1 cellular context compared by ENCODE assay signal in genomic region chr9:137240321-137240840, GRCh38.
TF ChIP-seq lines count a peak whose summit lies in the region.

No MANE protein-coding gene starts in this region.

TF ChIP-seq in HepG2, 621 proteins besides CTCF, POLR2A, EP300 and RAD21 (continued from another document and continues in another):
- TF ChIP-seq ZBTB10 (CRISPR knock-in tag; IDR thresholded peaks at IDR 0.05; ENCODE audit: borderline replicate concordance) (peak; percentile 83), BCL6 (CRISPR knock-in tag; IDR thresholded peaks at IDR 0.05) (peak; percentile 64), ZNF383 (CRISPR knock-in tag; IDR thresholded peaks at IDR 0.05; ENCODE audit: borderline replicate concordance) (no peak), ZNF251 (CRISPR knock-in tag; IDR thresholded peaks at IDR 0.05) (no peak), ZNF563 (CRISPR knock-in tag; IDR thresholded peaks at IDR 0.05) (peak; percentile 95), ZNF510 (CRISPR knock-in tag; IDR thresholded peaks at IDR 0.05; ENCODE audit: low read depth) (no peak), ZNF121 (CRISPR knock-in tag; IDR thresholded peaks at IDR 0.05) (0 out of 2 replicates have a peak, but pooled peaks have one; percentile 62), MAFF (IDR thresholded peaks at IDR 0.05; ENCODE audit: low read depth, low read length) (no peak), ZNF768 (CRISPR knock-in tag; IDR thresholded peaks at IDR 0.05) (peak; percentile 82), NFKBIZ (CRISPR knock-in tag; IDR thresholded peaks at IDR 0.05) (0 out of 2 replicates have a peak, but pooled peaks have one; percentile 7), JDP2 (CRISPR knock-in tag; IDR thresholded peaks at IDR 0.05; ENCODE audit: borderline replicate concordance) (no peak), THAP11 (CRISPR knock-in tag; IDR thresholded peaks at IDR 0.05) (no peak; the same call in 1 of the 2 replicates), ZNF264 (CRISPR knock-in tag; IDR thresholded peaks at IDR 0.05) (peak; percentile 82; the same call in 1 of the 2 replicates), ZNF20 (CRISPR knock-in tag; IDR thresholded peaks at IDR 0.05) (no peak), ZNF34 (CRISPR knock-in tag; IDR thresholded peaks at IDR 0.05; ENCODE audit: borderline replicate concordance) (no peak), ADNP (CRISPR knock-in tag; IDR thresholded peaks at IDR 0.05) (no peak), ZNF333 (CRISPR knock-in tag; IDR thresholded peaks at IDR 0.05; ENCODE audit: borderline replicate concordance) (peak; percentile 46; the same call in 1 of the 2 replicates), HMG20B (CRISPR knock-in tag; conservative IDR thresholded peaks at IDR 0.05) (no peak), ZBTB7A (CRISPR knock-in tag; IDR thresholded peaks at IDR 0.05) (peak; percentile 89), MED13 (CRISPR knock-in tag; IDR thresholded peaks at IDR 0.05) (no peak), ZNF740 (CRISPR knock-in tag; IDR thresholded peaks at IDR 0.05) (no peak), ZNF761 (CRISPR knock-in tag; conservative IDR thresholded peaks at IDR 0.05) (peak; percentile 94), PHF8 (CRISPR knock-in tag; IDR thresholded peaks at IDR 0.05) (peak; percentile 84), HDAC1 (CRISPR knock-in tag; IDR thresholded peaks at IDR 0.05) (peak; percentile 93), ZFP90 (CRISPR knock-in tag; IDR thresholded peaks at IDR 0.05; ENCODE audit: borderline replicate concordance) (0 out of 2 replicates have a peak, but pooled peaks have one; percentile 76), KLF15 (CRISPR knock-in tag; IDR thresholded peaks at IDR 0.05; ENCODE audit: borderline replicate concordance) (no peak; the same call in 1 of the 2 replicates), DBP (CRISPR knock-in tag; IDR thresholded peaks at IDR 0.05; ENCODE audit: not compliant biosample characterization) (peak; percentile 40), KLF11 (CRISPR knock-in tag; IDR thresholded peaks at IDR 0.05) (no peak; the same call in 1 of the 2 replicates), SIX1 (CRISPR knock-in tag; IDR thresholded peaks at IDR 0.05; ENCODE audit: borderline replicate concordance) (no peak), E2F1 (CRISPR knock-in tag; IDR thresholded peaks at IDR 0.05) (no peak), ZFY (CRISPR knock-in tag; IDR thresholded peaks at IDR 0.05) (peak; percentile 93), SNAPC5 (CRISPR knock-in tag; IDR thresholded peaks at IDR 0.05; ENCODE audit: borderline replicate concordance) (no peak), ZNF788 (CRISPR knock-in tag; IDR thresholded peaks at IDR 0.05; ENCODE audit: borderline replicate concordance) (peak; percentile 88), ZNF207 (IDR thresholded peaks at IDR 0.05; ENCODE audit: borderline replicate concordance) (no peak)
- TF ChIP-seq, protein P1, sequence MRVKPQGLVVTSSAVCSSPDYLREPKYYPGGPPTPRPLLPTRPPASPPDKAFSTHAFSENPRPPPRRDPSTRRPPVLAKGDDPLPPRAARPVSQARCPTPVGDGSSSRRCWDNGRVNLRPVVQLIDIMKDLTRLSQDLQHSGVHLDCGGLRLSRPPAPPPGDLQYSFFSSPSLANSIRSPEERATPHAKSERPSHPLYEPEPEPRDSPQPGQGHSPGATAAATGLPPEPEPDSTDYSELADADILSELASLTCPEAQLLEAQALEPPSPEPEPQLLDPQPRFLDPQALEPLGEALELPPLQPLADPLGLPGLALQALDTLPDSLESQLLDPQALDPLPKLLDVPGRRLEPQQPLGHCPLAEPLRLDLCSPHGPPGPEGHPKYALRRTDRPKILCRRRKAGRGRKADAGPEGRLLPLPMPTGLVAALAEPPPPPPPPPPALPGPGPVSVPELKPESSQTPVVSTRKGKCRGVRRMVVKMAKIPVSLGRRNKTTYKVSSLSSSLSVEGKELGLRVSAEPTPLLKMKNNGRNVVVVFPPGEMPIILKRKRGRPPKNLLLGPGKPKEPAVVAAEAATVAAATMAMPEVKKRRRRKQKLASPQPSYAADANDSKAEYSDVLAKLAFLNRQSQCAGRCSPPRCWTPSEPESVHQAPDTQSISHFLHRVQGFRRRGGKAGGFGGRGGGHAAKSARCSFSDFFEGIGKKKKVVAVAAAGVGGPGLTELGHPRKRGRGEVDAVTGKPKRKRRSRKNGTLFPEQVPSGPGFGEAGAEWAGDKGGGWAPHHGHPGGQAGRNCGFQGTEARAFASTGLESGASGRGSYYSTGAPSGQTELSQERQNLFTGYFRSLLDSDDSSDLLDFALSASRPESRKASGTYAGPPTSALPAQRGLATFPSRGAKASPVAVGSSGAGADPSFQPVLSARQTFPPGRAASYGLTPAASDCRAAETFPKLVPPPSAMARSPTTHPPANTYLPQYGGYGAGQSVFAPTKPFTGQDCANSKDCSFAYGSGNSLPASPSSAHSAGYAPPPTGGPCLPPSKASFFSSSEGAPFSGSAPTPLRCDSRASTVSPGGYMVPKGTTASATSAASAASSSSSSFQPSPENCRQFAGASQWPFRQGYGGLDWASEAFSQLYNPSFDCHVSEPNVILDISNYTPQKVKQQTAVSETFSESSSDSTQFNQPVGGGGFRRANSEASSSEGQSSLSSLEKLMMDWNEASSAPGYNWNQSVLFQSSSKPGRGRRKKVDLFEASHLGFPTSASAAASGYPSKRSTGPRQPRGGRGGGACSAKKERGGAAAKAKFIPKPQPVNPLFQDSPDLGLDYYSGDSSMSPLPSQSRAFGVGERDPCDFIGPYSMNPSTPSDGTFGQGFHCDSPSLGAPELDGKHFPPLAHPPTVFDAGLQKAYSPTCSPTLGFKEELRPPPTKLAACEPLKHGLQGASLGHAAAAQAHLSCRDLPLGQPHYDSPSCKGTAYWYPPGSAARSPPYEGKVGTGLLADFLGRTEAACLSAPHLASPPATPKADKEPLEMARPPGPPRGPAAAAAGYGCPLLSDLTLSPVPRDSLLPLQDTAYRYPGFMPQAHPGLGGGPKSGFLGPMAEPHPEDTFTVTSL (CRISPR knock-in tag; IDR thresholded peaks at IDR 0.05; ENCODE audit: borderline replicate concordance): no peak
- TF ChIP-seq, protein P2, sequence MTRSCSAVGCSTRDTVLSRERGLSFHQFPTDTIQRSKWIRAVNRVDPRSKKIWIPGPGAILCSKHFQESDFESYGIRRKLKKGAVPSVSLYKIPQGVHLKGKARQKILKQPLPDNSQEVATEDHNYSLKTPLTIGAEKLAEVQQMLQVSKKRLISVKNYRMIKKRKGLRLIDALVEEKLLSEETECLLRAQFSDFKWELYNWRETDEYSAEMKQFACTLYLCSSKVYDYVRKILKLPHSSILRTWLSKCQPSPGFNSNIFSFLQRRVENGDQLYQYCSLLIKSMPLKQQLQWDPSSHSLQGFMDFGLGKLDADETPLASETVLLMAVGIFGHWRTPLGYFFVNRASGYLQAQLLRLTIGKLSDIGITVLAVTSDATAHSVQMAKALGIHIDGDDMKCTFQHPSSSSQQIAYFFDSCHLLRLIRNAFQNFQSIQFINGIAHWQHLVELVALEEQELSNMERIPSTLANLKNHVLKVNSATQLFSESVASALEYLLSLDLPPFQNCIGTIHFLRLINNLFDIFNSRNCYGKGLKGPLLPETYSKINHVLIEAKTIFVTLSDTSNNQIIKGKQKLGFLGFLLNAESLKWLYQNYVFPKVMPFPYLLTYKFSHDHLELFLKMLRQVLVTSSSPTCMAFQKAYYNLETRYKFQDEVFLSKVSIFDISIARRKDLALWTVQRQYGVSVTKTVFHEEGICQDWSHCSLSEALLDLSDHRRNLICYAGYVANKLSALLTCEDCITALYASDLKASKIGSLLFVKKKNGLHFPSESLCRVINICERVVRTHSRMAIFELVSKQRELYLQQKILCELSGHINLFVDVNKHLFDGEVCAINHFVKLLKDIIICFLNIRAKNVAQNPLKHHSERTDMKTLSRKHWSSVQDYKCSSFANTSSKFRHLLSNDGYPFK (CRISPR knock-in tag; IDR thresholded peaks at IDR 0.05; ENCODE audit: borderline replicate concordance): peak; percentile 23; the same call in 1 of the 2 replicates
- TF ChIP-seq, protein P3, sequence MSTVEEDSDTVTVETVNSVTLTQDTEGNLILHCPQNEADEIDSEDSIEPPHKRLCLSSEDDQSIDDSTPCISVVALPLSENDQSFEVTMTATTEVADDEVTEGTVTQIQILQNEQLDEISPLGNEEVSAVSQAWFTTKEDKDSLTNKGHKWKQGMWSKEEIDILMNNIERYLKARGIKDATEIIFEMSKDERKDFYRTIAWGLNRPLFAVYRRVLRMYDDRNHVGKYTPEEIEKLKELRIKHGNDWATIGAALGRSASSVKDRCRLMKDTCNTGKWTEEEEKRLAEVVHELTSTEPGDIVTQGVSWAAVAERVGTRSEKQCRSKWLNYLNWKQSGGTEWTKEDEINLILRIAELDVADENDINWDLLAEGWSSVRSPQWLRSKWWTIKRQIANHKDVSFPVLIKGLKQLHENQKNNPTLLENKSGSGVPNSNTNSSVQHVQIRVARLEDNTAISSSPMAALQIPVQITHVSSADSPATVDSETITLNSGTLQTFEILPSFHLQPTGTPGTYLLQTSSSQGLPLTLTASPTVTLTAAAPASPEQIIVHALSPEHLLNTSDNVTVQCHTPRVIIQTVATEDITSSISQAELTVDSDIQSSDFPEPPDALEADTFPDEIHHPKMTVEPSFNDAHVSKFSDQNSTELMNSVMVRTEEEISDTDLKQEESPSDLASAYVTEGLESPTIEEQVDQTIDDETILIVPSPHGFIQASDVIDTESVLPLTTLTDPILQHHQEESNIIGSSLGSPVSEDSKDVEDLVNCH (CRISPR knock-in tag; IDR thresholded peaks at IDR 0.05): 0 out of 2 replicates have a peak, but pooled peaks have one; percentile 34
- TF ChIP-seq, protein P4, sequence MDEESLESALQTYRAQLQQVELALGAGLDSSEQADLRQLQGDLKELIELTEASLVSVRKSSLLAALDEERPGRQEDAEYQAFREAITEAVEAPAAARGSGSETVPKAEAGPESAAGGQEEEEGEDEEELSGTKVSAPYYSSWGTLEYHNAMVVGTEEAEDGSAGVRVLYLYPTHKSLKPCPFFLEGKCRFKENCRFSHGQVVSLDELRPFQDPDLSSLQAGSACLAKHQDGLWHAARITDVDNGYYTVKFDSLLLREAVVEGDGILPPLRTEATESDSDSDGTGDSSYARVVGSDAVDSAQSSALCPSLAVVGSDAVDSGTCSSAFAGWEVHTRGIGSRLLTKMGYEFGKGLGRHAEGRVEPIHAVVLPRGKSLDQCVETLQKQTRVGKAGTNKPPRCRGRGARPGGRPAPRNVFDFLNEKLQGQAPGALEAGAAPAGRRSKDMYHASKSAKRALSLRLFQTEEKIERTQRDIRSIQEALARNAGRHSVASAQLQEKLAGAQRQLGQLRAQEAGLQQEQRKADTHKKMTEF (CRISPR knock-in tag; IDR thresholded peaks at IDR 0.05): peak; percentile 79; the same call in 1 of the 2 replicates
- TF ChIP-seq, protein P5, sequence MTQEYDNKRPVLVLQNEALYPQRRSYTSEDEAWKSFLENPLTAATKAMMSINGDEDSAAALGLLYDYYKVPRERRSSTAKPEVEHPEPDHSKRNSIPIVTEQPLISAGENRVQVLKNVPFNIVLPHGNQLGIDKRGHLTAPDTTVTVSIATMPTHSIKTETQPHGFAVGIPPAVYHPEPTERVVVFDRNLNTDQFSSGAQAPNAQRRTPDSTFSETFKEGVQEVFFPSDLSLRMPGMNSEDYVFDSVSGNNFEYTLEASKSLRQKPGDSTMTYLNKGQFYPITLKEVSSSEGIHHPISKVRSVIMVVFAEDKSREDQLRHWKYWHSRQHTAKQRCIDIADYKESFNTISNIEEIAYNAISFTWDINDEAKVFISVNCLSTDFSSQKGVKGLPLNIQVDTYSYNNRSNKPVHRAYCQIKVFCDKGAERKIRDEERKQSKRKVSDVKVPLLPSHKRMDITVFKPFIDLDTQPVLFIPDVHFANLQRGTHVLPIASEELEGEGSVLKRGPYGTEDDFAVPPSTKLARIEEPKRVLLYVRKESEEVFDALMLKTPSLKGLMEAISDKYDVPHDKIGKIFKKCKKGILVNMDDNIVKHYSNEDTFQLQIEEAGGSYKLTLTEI (CRISPR knock-in tag; conservative IDR thresholded peaks at IDR 0.05): no peak
- TF ChIP-seq, protein P6, sequence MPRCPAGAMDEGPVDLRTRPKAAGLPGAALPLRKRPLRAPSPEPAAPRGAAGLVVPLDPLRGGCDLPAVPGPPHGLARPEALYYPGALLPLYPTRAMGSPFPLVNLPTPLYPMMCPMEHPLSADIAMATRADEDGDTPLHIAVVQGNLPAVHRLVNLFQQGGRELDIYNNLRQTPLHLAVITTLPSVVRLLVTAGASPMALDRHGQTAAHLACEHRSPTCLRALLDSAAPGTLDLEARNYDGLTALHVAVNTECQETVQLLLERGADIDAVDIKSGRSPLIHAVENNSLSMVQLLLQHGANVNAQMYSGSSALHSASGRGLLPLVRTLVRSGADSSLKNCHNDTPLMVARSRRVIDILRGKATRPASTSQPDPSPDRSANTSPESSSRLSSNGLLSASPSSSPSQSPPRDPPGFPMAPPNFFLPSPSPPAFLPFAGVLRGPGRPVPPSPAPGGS (CRISPR knock-in tag; IDR thresholded peaks at IDR 0.05): 0 out of 2 replicates have a peak, but pooled peaks have one; percentile 39
